ENCODE assay signal across 8 cellular contexts in genomic region chr1:41917835-41918449, GRCh38. TPM values are rescaled to one million over a fixed set of nuclear protein-coding genes. Genes with fewer than 3 reads are reported as not detected.
DNase-seq lines count a peak whose midpoint lies in the region; ATAC-seq, FAIRE-seq and TF ChIP-seq lines count a peak whose summit lies in the region.

No MANE protein-coding gene starts in this region.

- ATAC-seq in naive B cell (ENCODE audit: low read depth in 2 of 2), result peak; percentile 49 to 51

- H3K9me3 Mint-ChIP-seq in activated T-cell treated with anti-CD3 and anti-CD28 coated beads, Interleukin-2, amount 50 U/mL, for 24 hours, result peaks cover 3% of the 10 kb centered on the region
- peaks cover 4 to 10% (median 7%) of the 10 kb centered on the region in 7 donors for H3K9me3 Mint-ChIP-seq in naive B cell
- no peaks in the 10 kb centered on the region for H3K9me3 Mint-ChIP-seq in type B pancreatic cell

- no peaks in the 10 kb centered on the region for H3K36me3 ChIP-seq in esophagus squamous epithelium

- H3K27me3 ChIP-seq in esophagus squamous epithelium, result peaks cover 0 to 7% (median 0%) of the 10 kb centered on the region in 4 donors

- 0 to 2% methylated on average over 8 to 11 of the region's 53 CpGs for WGBS in esophagus squamous epithelium, 2 donors

- H3K9me3 ChIP-seq in esophagus squamous epithelium, result no peaks in the 10 kb centered on the region

- H3K27ac Mint-ChIP-seq in activated T-cell treated with anti-CD3 and anti-CD28 coated beads, Interleukin-2, amount 50 U/mL, for 24 hours, result peak overlapping the region; percentile 64
- H3K27ac Mint-ChIP-seq in naive B cell, result peak overlapping the region in 1 of 6 donors; percentile 26
- H3K27ac Mint-ChIP-seq in type B pancreatic cell, result peak overlapping the region; percentile 43

- H3K36me3 Mint-ChIP-seq in activated T-cell treated with anti-CD3 and anti-CD28 coated beads, Interleukin-2, amount 50 U/mL, for 24 hours (ENCODE audit: low read depth), result no peaks in the 10 kb centered on the region
- H3K36me3 Mint-ChIP-seq in naive B cell, result peaks cover 0 to 10% of the 10 kb centered on the region in 2 donors
- H3K36me3 Mint-ChIP-seq in type B pancreatic cell, result no peaks in the 10 kb centered on the region

- no peak for TF ChIP-seq CTCF in esophagus squamous epithelium (IDR thresholded peaks at IDR 0.05)
- no peak for TF ChIP-seq CTCF in type B pancreatic cell (conservative IDR thresholded peaks at IDR 0.05)

- DNase-seq in EL, result peak; percentile 50
- DNase-seq in NCI-H2107 treated with DMSO at 0.1 percent for 48 hours (lab: John Stamatoyannopoulos, UW; ENCODE audit: unreplicated experiment), result peak; percentile 37
- peak; percentile 70 for DNase-seq in activated T-cell treated with anti-CD3 and anti-CD28 coated beads, Interleukin-2, amount 50 U/mL, for 24 hours
- no peak for DNase-seq in esophagus squamous epithelium (lab: John Stamatoyannopoulos, UW)
- peak; percentile 3 for DNase-seq in naive B cell
- DNase-seq in type B pancreatic cell (ENCODE audit: extremely low spot score, unreplicated experiment), result no peak
- no peak for DNase-seq in H54 (ENCODE audit: insufficient read length, low spot score)
- no peak for DNase-seq in NK-92 treated with Interleukin-12 subunit alpha and Interleukin-12 subunit beta, amount 100 ng/mL, for 24 hours (lab: John Stamatoyannopoulos, UW)

- FAIRE-seq in H54 (lab: Jason Lieb, UNC), result no peak

- peaks cover 74% of the 10 kb centered on the region for H3K4me1 Mint-ChIP-seq in activated T-cell treated with anti-CD3 and anti-CD28 coated beads, Interleukin-2, amount 50 U/mL, for 24 hours (ENCODE audit: low read depth)
- H3K4me1 Mint-ChIP-seq in naive B cell (peaks cover 21 to 36% (median 35%) of the 10 kb centered on the region in 3 donors), type B pancreatic cell (ENCODE audit: unreplicated experiment) (peaks cover 32% of the 10 kb centered on the region)

- peaks cover 0 to 48% (median 13%) of the 10 kb centered on the region in 3 donors for H3K4me1 ChIP-seq in esophagus squamous epithelium

- no peak for TF ChIP-seq POLR2A in esophagus squamous epithelium (IDR thresholded peaks at IDR 0.05)
- no peak for TF ChIP-seq POLR2A in H54 (IDR thresholded peaks at IDR 0.05; ENCODE audit: low read depth, low read length)

- H3K27me3 Mint-ChIP-seq in activated T-cell treated with anti-CD3 and anti-CD28 coated beads, Interleukin-2, amount 50 U/mL, for 24 hours, result no peaks in the 10 kb centered on the region
- H3K27me3 Mint-ChIP-seq in naive B cell (peaks cover 41 to 76% (median 67%) of the 10 kb centered on the region in 3 donors), type B pancreatic cell (peaks cover 44% of the 10 kb centered on the region)

- H3K4me3 ChIP-seq in esophagus squamous epithelium, result peak overlapping the region; percentile 46 to 73 (median 59)

- intact Hi-C loops in esophagus squamous epithelium (cut with DNase I), result no loop called here

- H3K27ac ChIP-seq in esophagus squamous epithelium, result peak overlapping the region in 2 of 4 donors; percentile 42 to 47

- peak overlapping the region; percentile 75 for H3K4me3 Mint-ChIP-seq in activated T-cell treated with anti-CD3 and anti-CD28 coated beads, Interleukin-2, amount 50 U/mL, for 24 hours
- H3K4me3 Mint-ChIP-seq in naive B cell (peak overlapping the region; percentile 51 to 89 (median 82)), type B pancreatic cell (peak overlapping the region; percentile 89)

RNA-seq across cellular contexts. Expression of gene HIVEP3, which starts 0.8 kb away (rescaled TPM):
- total RNA-seq in esophagus squamous epithelium (10 to 100 TPM in 1 of 4 donors, 1 to 10 TPM in 3; 3.2 to 11.0 (median 4.2) TPM), type B pancreatic cell (ENCODE audit: low replicate concordance) (3.7 and 9.2 TPM in 2 replicates)
- 1 to 10 TPM in 4 of 6 donors, under 1 TPM in 2; 0.83 to 2.1 (median 1.3) TPM for polyA plus RNA-seq in naive B cell (ENCODE audit: low read depth in 6 of 6)

Comparison
In these comparisons a context has a peak if more than half of its experiments do, and no peak if none do; other contexts are left out.
1. DNase-seq: peak in EL (single experiment), NCI-H2107 treated with DMSO at 0.1 percent for 48 hours (single experiment), activated T-cell treated with anti-CD3 and anti-CD28 coated beads, Interleukin-2, amount 50 U/mL, for 24 hours (single experiment) and naive B cell (single experiment); none in esophagus squamous epithelium (single experiment), type B pancreatic cell (single experiment), H54 (single experiment) and NK-92 treated with Interleukin-12 subunit alpha and Interleukin-12 subunit beta, amount 100 ng/mL, for 24 hours (single experiment).
2. Peak in every context shown above with its lines, with median percentiles within 50 percentile points of each other: H3K4me3 Mint-ChIP-seq.